In genomic region chr1:180250499-180250770, GRCh38 we compare ENCODE assay signal across 1 cellular context.
TF ChIP-seq lines count a peak whose summit lies in the region.

No MANE protein-coding gene starts in this region.

TF ChIP-seq in IMR-90, 13 proteins besides CTCF, POLR2A, EP300 and RAD21 (continued from another document):
- TF ChIP-seq RFX5 (IDR thresholded peaks at IDR 0.05; ENCODE audit: low read depth, low read length) = no peak
- TF ChIP-seq ELK1 (IDR thresholded peaks at IDR 0.05; ENCODE audit: borderline replicate concordance, low read depth, low read length) = no peak
- no peak for TF ChIP-seq CEBPB (IDR thresholded peaks at IDR 0.05; ENCODE audit: low read depth, low read length)
- no peak for TF ChIP-seq BHLHE40 (IDR thresholded peaks at IDR 0.05; ENCODE audit: low read depth, low read length)
TF ChIP-seq in IMR-90: peak in this region for 0.
